Comparison of ENCODE assay signal across 1 cellular context in genomic region chr19:33090179-33090578, GRCh38.
TF ChIP-seq lines count a peak whose summit lies in the region.

No MANE protein-coding gene starts in this region.

TF ChIP-seq in HepG2, 621 proteins besides CTCF, POLR2A, EP300 and RAD21:
- TF ChIP-seq ZNF704 (CRISPR knock-in tag; IDR thresholded peaks at IDR 0.05; ENCODE audit: borderline replicate concordance) (no peak), ATF7 (IDR thresholded peaks at IDR 0.05) (peak; percentile 95), ATF7 (CRISPR knock-in tag; IDR thresholded peaks at IDR 0.05) (no peak)
